In the genomic region with DNA sequence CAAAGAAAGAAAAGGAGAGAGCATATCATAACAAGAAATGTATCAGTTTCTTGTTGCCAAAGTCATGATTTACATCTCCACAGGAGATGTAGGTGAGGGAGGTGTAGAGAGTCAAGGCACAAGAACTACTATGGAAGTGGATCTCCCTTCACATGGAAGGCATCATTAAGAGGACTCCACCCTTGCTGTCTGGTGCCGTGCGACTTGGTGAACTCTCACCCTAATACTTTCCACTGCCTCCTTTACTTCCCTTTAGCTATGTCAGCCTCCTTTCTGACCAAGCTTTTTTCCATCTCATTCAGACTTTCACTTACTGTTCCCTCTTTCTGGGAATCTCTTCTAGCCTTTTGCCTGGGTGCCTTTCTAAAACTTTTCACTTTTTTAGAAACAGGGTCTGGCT, we compare ENCODE assay signal across 21 cellular contexts.
DNase-seq lines count a peak whose midpoint lies in the region; ATAC-seq and TF ChIP-seq lines count a peak whose summit lies in the region.
"Had no signal": no experiment of that assay in that cellular context is flagged by ENCODE, and none has a peak within 500 bp of the region (broad histone marks: within the 10 kb centered on the region; RNA-seq: fewer than 3 reads in every experiment).

No MANE protein-coding gene starts in this region.

- no peaks in the 10 kb centered on the region for H4K20me1 ChIP-seq in PC-3 (ENCODE audit: low read length)
- H4K20me1 ChIP-seq in mammary epithelial cell (ENCODE audit: insufficient read depth, low read length) = no peaks in the 10 kb centered on the region
- no peaks in the 10 kb centered on the region for H4K20me1 ChIP-seq in osteoblast (ENCODE audit: insufficient read depth, low read length)

- H3K27ac ChIP-seq in ACC112 (ENCODE audit: low read depth, low read length) (peak overlapping the region; percentile 67), PC-3 (ENCODE audit: low read length) (peak overlapping the region; percentile 22), mammary epithelial cell (ENCODE audit: insufficient read depth, low read depth, low read length) (peak overlapping the region; percentile 67), osteoblast (ENCODE audit: low read depth, low read length) (peak overlapping the region; percentile 4)
- H3K27ac ChIP-seq: KMS-11, SK-N-MC had no signal

- no peak overlapping the region for H3K4me3 Mint-ChIP-seq in glutamatergic neuron (ENCODE audit: unreplicated experiment)
- H3K4me3 Mint-ChIP-seq: B cell, CD14-positive monocyte had no signal

- H3K36me3 Mint-ChIP-seq in glutamatergic neuron (ENCODE audit: unreplicated experiment) = peaks cover 4% of the 10 kb centered on the region
- H3K36me3 Mint-ChIP-seq: CD14-positive monocyte had no signal

- H3K36me3 ChIP-seq in ACC112 (ENCODE audit: insufficient read depth, low read length) = no peaks in the 10 kb centered on the region
- H3K36me3 ChIP-seq in PC-3 (ENCODE audit: low read depth, low read length) = no peaks in the 10 kb centered on the region
- H3K36me3 ChIP-seq in mammary epithelial cell (ENCODE audit: insufficient read depth, low read length) = no peaks in the 10 kb centered on the region
- H3K36me3 ChIP-seq in osteoblast (ENCODE audit: insufficient read depth, low read length) = no peaks in the 10 kb centered on the region

- POLR2A ChIA-PET in PC-3 (lab: Charles Lee; ENCODE audit: unreplicated experiment) = no interaction called here

- CTCF ChIA-PET in PC-3 (lab: Charles Lee) = no interaction called here
- CTCF ChIA-PET in mammary epithelial cell (lab: Charles Lee; ENCODE audit: low non-redundant PET) = no interaction called here

- TF ChIP-seq CTCF in PC-3 (conservative IDR thresholded peaks at IDR 0.05; ENCODE audit: low read depth, low read length) (no peak), mammary epithelial cell (conservative IDR thresholded peaks at IDR 0.05 in 1 of 2, IDR thresholded peaks at IDR 0.05 in 1 of 2; ENCODE audit: extremely low read depth in 1 of 2, insufficient read depth in 1 of 2, low read depth in 1 of 2, low read length in 2 of 2) (no peak), osteoblast (IDR thresholded peaks at IDR 0.05; ENCODE audit: extremely low read depth, low read depth, low read length) (no peak), glutamatergic neuron (IDR thresholded peaks at IDR 0.05; ENCODE audit: partially characterized antibody, unreplicated experiment) (no peak)

- intact Hi-C loops in PC-3 (cut with micrococcal nuclease) = no loop called here
- intact Hi-C loops in mammary epithelial cell (cut with micrococcal nuclease) = no loop called here

- no peaks in the 10 kb centered on the region for H3K27me3 ChIP-seq in ACC112 (ENCODE audit: insufficient read depth, low read length)
- no peaks in the 10 kb centered on the region for H3K27me3 ChIP-seq in PC-3 (ENCODE audit: low read length)
- H3K27me3 ChIP-seq in mammary epithelial cell (ENCODE audit: insufficient read depth, low read length) = no peaks in the 10 kb centered on the region
- no peaks in the 10 kb centered on the region for H3K27me3 ChIP-seq in osteoblast (ENCODE audit: insufficient read depth, low read length)

- DNase-seq in PC-3 = peak; percentile 12
- no peak for DNase-seq in mammary epithelial cell
- DNase-seq in osteoblast (ENCODE audit: insufficient read length, low spot score, missing footprints) = no peak
- DNase-seq in glutamatergic neuron = no peak
- DNase-seq in NCI-H2196 (lab: John Stamatoyannopoulos, UW; ENCODE audit: unreplicated experiment) = no peak
- DNase-seq in amygdala (lab: John Stamatoyannopoulos, UW) = no peak
- DNase-seq: DMS79 treated with DMSO at 0.1 percent for 48 hours, HCEC 1CT, IMR-90, NCI-H1694, NCI-H2081, NCI-H2171, NCI-H524 treated with DMSO at 0.1 percent for 48 hours, OCI-M1, SHP77, SW 1271 had no signal

- BruUV-seq in PC-3 (replicated peaks; lab: Mats Ljungman, UMichigan) (no TSS peak), mammary epithelial cell (replicated peaks; lab: Mats Ljungman, UMichigan) (no TSS peak)

- H3K4me2 ChIP-seq in PC-3 (ENCODE audit: low read length) (peak overlapping the region; percentile 47), mammary epithelial cell (ENCODE audit: insufficient read depth, low read depth, low read length) (peak overlapping the region; percentile 37), osteoblast (ENCODE audit: insufficient read depth, low read length) (no peak overlapping the region)
- H3K4me2 ChIP-seq: KMS-11 had no signal

- H2AFZ ChIP-seq in ACC112 (ENCODE audit: low read length, unreplicated experiment) (peak overlapping the region; percentile 19), PC-3 (ENCODE audit: low read length) (no peak overlapping the region), mammary epithelial cell (ENCODE audit: low read depth, low read length) (peak overlapping the region; percentile 56), osteoblast (ENCODE audit: low read length) (no peak overlapping the region)

- no peaks in the 10 kb centered on the region for H3K9me2 ChIP-seq in PC-3 (replicated peaks; ENCODE audit: low read length)

- peaks cover 8% of the 10 kb centered on the region for H3F3A ChIP-seq in PC-3 (ENCODE audit: low read length, unreplicated experiment)

- H3K9ac ChIP-seq in PC-3 (ENCODE audit: low read length) (no peak overlapping the region), mammary epithelial cell (ENCODE audit: insufficient read depth, low read length) (no peak overlapping the region)
- H3K9ac ChIP-seq: KMS-11 had no signal

- H3K9me3 ChIP-seq in PC-3 (ENCODE audit: low read length) = no peaks in the 10 kb centered on the region
- H3K9me3 ChIP-seq in mammary epithelial cell (replicated peaks; ENCODE audit: insufficient read depth, low read length) = no peaks in the 10 kb centered on the region
- no peaks in the 10 kb centered on the region for H3K9me3 ChIP-seq in osteoblast (ENCODE audit: low read depth, low read length)

- no peak overlapping the region for H3K27ac Mint-ChIP-seq in glutamatergic neuron (ENCODE audit: unreplicated experiment)
- H3K27ac Mint-ChIP-seq: B cell, CD14-positive monocyte had no signal

- H3K79me2 ChIP-seq in ACC112 (ENCODE audit: control insufficient read depth, insufficient read depth, low read length, unreplicated experiment) (no peaks in the 10 kb centered on the region), PC-3 (ENCODE audit: low read length) (no peaks in the 10 kb centered on the region), mammary epithelial cell (ENCODE audit: insufficient read depth, low read length) (no peaks in the 10 kb centered on the region), osteoblast (ENCODE audit: insufficient read depth, low read length) (no peaks in the 10 kb centered on the region)

- dilution Hi-C loops in mammary epithelial cell (cut with HindIII; ENCODE audit: low sequenced_read_pairs) = loop anchor here (5.0 kb wide), 2 partner anchors 38 to 83 kb away; no protein-coding TSS in a partner anchor

- no CpG with 5 or more reads among the region's 2 CpGs for WGBS in mammary epithelial cell (ENCODE audit: low coverage, missing lambda C conversion rate)

- in situ Hi-C loops in mammary epithelial cell (cut with MboI; ENCODE audit: low sequenced_read_pairs in 2 of 2) = no loop called here

- peaks cover 7% of the 10 kb centered on the region for H3K9me3 Mint-ChIP-seq in glutamatergic neuron (ENCODE audit: unreplicated experiment)

- H3K4me1 ChIP-seq in ACC112 (ENCODE audit: control insufficient read depth, insufficient read depth, low read length, unreplicated experiment) (peaks cover 46% of the 10 kb centered on the region), PC-3 (ENCODE audit: insufficient read depth, low read length) (peaks cover 46% of the 10 kb centered on the region), mammary epithelial cell (ENCODE audit: insufficient read depth, low read length) (peaks cover 46% of the 10 kb centered on the region), osteoblast (ENCODE audit: insufficient read depth, low read length) (peaks cover 27% of the 10 kb centered on the region)

- ATAC-seq in PC-3 = no peak

- peaks cover 7% of the 10 kb centered on the region for H3K4me1 Mint-ChIP-seq in glutamatergic neuron (ENCODE audit: low read depth, unreplicated experiment)
- H3K4me1 Mint-ChIP-seq: B cell, CD14-positive monocyte had no signal

- peak overlapping the region; percentile 3; the same call in 1 of the 2 replicates for H3K4me3 ChIP-seq in ACC112 (ENCODE audit: low read depth, low read length)
- no peak overlapping the region for H3K4me3 ChIP-seq in PC-3 (ENCODE audit: low read length)
- H3K4me3 ChIP-seq in mammary epithelial cell (replicated peaks in 1 of 3; ENCODE audit: insufficient read depth in 1 of 3, low read depth in 2 of 3, low read length in 3 of 3) = no peak overlapping the region
- H3K4me3 ChIP-seq in osteoblast (ENCODE audit: insufficient read depth, low read length) = no peak overlapping the region
- H3K4me3 ChIP-seq: SK-N-MC had no signal

- H3K27me3 Mint-ChIP-seq in glutamatergic neuron (ENCODE audit: unreplicated experiment) = peaks cover 4% of the 10 kb centered on the region
- H3K27me3 Mint-ChIP-seq: B cell had no signal

Comparison
In these comparisons a context has a peak if more than half of its experiments do, and no peak if none do; other contexts are left out.
1. H2AFZ ChIP-seq: peak in ACC112 (single experiment) and mammary epithelial cell (single experiment); none in PC-3 (single experiment) and osteoblast (single experiment).
2. H3K27ac ChIP-seq: peak in every context shown above with its lines; median percentile 67 in ACC112; 67 in mammary epithelial cell; 22 in PC-3; 4 in osteoblast.